ENCODE assay signal across 21 cellular contexts in genomic region chrX:50801135-50801534, GRCh38. TPM values are rescaled to one million over a fixed set of nuclear protein-coding genes. Genes with fewer than 3 reads are reported as not detected.
DNase-seq lines count a peak whose midpoint lies in the region; ATAC-seq and TF ChIP-seq lines count a peak whose summit lies in the region.
"Had no signal": no experiment of that assay in that cellular context is flagged by ENCODE, and none has a peak within 500 bp of the region (broad histone marks: within the 10 kb centered on the region; RNA-seq: fewer than 3 reads in every experiment).

No MANE protein-coding gene starts in this region.

- no peaks in the 10 kb centered on the region for H3K9me3 Mint-ChIP-seq in nephron
- no peaks in the 10 kb centered on the region for H3K9me3 Mint-ChIP-seq in activated T-helper 17 cell treated with anti-CD3 and anti-CD28 coated beads, Interleukin-2, amount 50 U/mL, for 72 hours

- H3K4me1 ChIP-seq in heart left ventricle (peaks cover 0 to 13% (median 0%) of the 10 kb centered on the region in 12 donors), right atrium auricular region (no peaks in the 10 kb centered on the region), heart right ventricle (peaks cover 0 to 26% (median 0%) of the 10 kb centered on the region in 9 donors)
- H3K4me1 ChIP-seq: A549; BLaER1 treated with 17β-estradiol and CSF1 and Interleukin-3, amounts not matched to agents 10 nM and 100 nM had no signal

- H3K27me3 ChIP-seq in heart left ventricle (peaks cover 0 to 5% (median 0%) of the 10 kb centered on the region in 9 donors), right atrium auricular region (no peaks in the 10 kb centered on the region), heart right ventricle (peaks cover 0 to 19% (median 0%) of the 10 kb centered on the region in 7 donors)
- H3K27me3 ChIP-seq: MG63 had no signal

- DNase-seq in heart left ventricle (peak in 1 of 5 donors; percentile 23), right atrium auricular region (ENCODE audit: low spot score) (no peak), heart right ventricle (no peak), mucosa of gallbladder (ENCODE audit: low spot score) (no peak)
- DNase-seq: DMS79 treated with DMSO at 0.1 percent for 48 hours, GOT3, MG63, NCI-H1092, NCI-H2081 treated with DMSO at 0.1 percent for 48 hours, NCI-H510A, NCI-H774, SHP77 had no signal

- H3K36me3 ChIP-seq in heart left ventricle (no peaks in the 10 kb centered on the region), right atrium auricular region (no peaks in the 10 kb centered on the region), heart right ventricle (no peaks in the 10 kb centered on the region)
- H3K36me3 ChIP-seq: BLaER1 treated with 17β-estradiol and CSF1 and Interleukin-3, amounts not matched to agents 10 nM and 100 nM; MG63 had no signal

- peaks cover 6% of the 10 kb centered on the region for H3K36me3 Mint-ChIP-seq in nephron (ENCODE audit: low read depth)
- H3K36me3 Mint-ChIP-seq in activated T-helper 17 cell treated with anti-CD3 and anti-CD28 coated beads, Interleukin-2, amount 50 U/mL, for 72 hours (ENCODE audit: low read depth): no peaks in the 10 kb centered on the region

- no peak overlapping the region for H3K27ac ChIP-seq in heart left ventricle
- H3K27ac ChIP-seq in right atrium auricular region: no peak overlapping the region
- no peak overlapping the region for H3K27ac ChIP-seq in heart right ventricle
- H3K27ac ChIP-seq: A549; BLaER1 treated with 17β-estradiol and CSF1 and Interleukin-3, amounts not matched to agents 10 nM and 100 nM; KMS-11 had no signal

- H3K4me3 ChIP-seq in heart left ventricle (no peak overlapping the region), right atrium auricular region (no peak overlapping the region), heart right ventricle (no peak overlapping the region)
- H3K4me3 ChIP-seq: A549; BLaER1 treated with 17β-estradiol and CSF1 and Interleukin-3, amounts not matched to agents 10 nM and 100 nM; GM12878; MG63 had no signal

- no peaks in the 10 kb centered on the region for H3K27me3 Mint-ChIP-seq in nephron (ENCODE audit: low read depth)
- peaks cover 8% of the 10 kb centered on the region for H3K27me3 Mint-ChIP-seq in activated T-helper 17 cell treated with anti-CD3 and anti-CD28 coated beads, Interleukin-2, amount 50 U/mL, for 72 hours

- ATAC-seq in heart left ventricle (peak; percentile 70 to 81 (median 74)), heart right ventricle (peak in 6 of 8 donors; percentile 52 to 82 (median 73)), HG03159 (IDR thresholded peaks at IDR 0.05; ENCODE audit: unreplicated experiment) (no peak)
- ATAC-seq in activated T-helper 17 cell treated with anti-CD3 and anti-CD28 coated beads, Interleukin-2, amount 50 U/mL, for 72 hours (replicated peaks): no peak
- ATAC-seq: A549, GM12878, HepG2, Panc1 had no signal

- H3K9me3 ChIP-seq in heart left ventricle: no peaks in the 10 kb centered on the region
- no peaks in the 10 kb centered on the region for H3K9me3 ChIP-seq in right atrium auricular region
- H3K9me3 ChIP-seq in heart right ventricle: no peaks in the 10 kb centered on the region
- H3K9me3 ChIP-seq: A549; BLaER1 treated with 17β-estradiol and CSF1 and Interleukin-3, amounts not matched to agents 10 nM and 100 nM; MG63 had no signal

- H3K4me3 Mint-ChIP-seq in nephron: no peak overlapping the region
- no peak overlapping the region for H3K4me3 Mint-ChIP-seq in activated T-helper 17 cell treated with anti-CD3 and anti-CD28 coated beads, Interleukin-2, amount 50 U/mL, for 72 hours

- no peak for TF ChIP-seq CTCF in heart left ventricle (IDR thresholded peaks at IDR 0.05)
- TF ChIP-seq CTCF in right atrium auricular region (IDR thresholded peaks at IDR 0.05): no peak
- TF ChIP-seq CTCF in heart right ventricle (IDR thresholded peaks at IDR 0.05): no peak
- TF ChIP-seq CTCF in nephron (IDR thresholded peaks at IDR 0.05; ENCODE audit: unreplicated experiment in 3 of 3): no peak

- 17 to 50% (median 29%) methylated on average over 2 of the region's 2 CpGs for WGBS in heart left ventricle, 4 donors
- 22 to 43% methylated on average over 2 of the region's 2 CpGs for WGBS in heart right ventricle, 2 donors

- intact Hi-C loops in heart left ventricle (cut with DNase I): no loop called here
- intact Hi-C loops in heart right ventricle (cut with DNase I): loop anchor here in 1 of 10 donors (10.0 kb wide), 1 partner anchor 46 kb away; no protein-coding TSS in a partner anchor

- H3K4me1 Mint-ChIP-seq in nephron: peaks cover 23% of the 10 kb centered on the region
- no peaks in the 10 kb centered on the region for H3K4me1 Mint-ChIP-seq in activated T-helper 17 cell treated with anti-CD3 and anti-CD28 coated beads, Interleukin-2, amount 50 U/mL, for 72 hours

- no peak for TF ChIP-seq POLR2A in heart left ventricle (IDR thresholded peaks at IDR 0.05)

- H3K27ac Mint-ChIP-seq in nephron: peak overlapping the region; percentile 60 to 91 (median 61)
- H3K27ac Mint-ChIP-seq in activated T-helper 17 cell treated with anti-CD3 and anti-CD28 coated beads, Interleukin-2, amount 50 U/mL, for 72 hours: no peak overlapping the region

RNA-seq across cellular contexts. Expression of gene SHROOM4, which starts 12.9 kb away (rescaled TPM):
- 10 to 100 TPM in 6 of 9 donors, 1 to 10 TPM in 3; 8.1 to 25.5 (median 11.2) TPM for total RNA-seq in heart left ventricle
- 1 to 10 TPM; 7.1 to 8.5 TPM for polyA plus RNA-seq in heart left ventricle
- total RNA-seq in right atrium auricular region: 10 to 100 TPM in 1 of 2 donors, 1 to 10 TPM in 1; 9.2 to 13.6 TPM
- 10 to 100 TPM in 6 of 10 donors, 1 to 10 TPM in 4; 7.9 to 15.9 (median 11.0) TPM for total RNA-seq in heart right ventricle
- polyA plus RNA-seq in heart right ventricle: 10 to 100 TPM in 1 of 2 donors, 1 to 10 TPM in 1; 3.6 to 17.9 TPM
- total RNA-seq in activated T-helper 17 cell treated with anti-CD3 and anti-CD28 coated beads, Interleukin-2, amount 50 U/mL, for 72 hours: not detected
- 5.3 TPM for total RNA-seq in mucosa of gallbladder
- polyA plus RNA-seq: A549 had no signal

Comparison
In these comparisons a context has a peak if more than half of its experiments do, and no peak if none do; other contexts are left out.
1. ATAC-seq: peak in heart left ventricle (4 of 4) and heart right ventricle (6 of 8); none in activated T-helper 17 cell treated with anti-CD3 and anti-CD28 coated beads, Interleukin-2, amount 50 U/mL, for 72 hours (single experiment) and HG03159 (single experiment).